8 cellular contexts compared by ENCODE assay signal in the genomic region with DNA sequence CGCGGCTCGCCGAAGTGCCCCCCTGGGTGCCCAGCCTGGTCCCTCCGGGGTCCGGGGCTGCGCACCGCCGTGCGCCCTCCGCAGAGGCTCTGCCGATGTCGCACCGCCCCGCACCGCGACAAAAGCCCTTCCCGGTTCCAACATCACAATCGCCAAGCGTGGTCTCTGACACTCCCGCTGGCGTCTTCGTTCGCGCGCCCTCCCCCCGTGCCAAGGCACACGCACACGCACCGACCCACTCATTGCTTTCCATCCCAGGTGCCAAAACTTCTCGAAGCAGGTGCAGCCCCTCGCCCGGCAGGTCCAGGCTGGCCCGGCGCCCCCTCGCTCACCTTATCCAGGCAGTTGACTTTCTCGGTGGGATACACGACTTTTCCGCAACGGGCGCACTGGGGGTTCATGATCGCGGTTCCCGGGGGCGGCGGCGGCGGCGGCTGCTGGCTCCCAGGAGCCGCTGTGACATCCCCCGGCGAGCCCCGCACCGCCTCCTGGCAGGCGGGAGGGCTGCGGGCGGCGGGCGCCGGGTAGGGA.
DNase-seq lines count a peak whose midpoint lies in the region; ATAC-seq and TF ChIP-seq lines count a peak whose summit lies in the region.

No MANE protein-coding gene starts in this region.

- H3K36me3 Mint-ChIP-seq in activated naive CD4-positive, alpha-beta T cell treated with anti-CD3 and anti-CD28 coated beads, Interleukin-2, amount 50 U/mL, for 24 hours, result no peaks in the 10 kb centered on the region

- H3K36me3 ChIP-seq in mucosa of descending colon (ENCODE audit: low read depth), result no peaks in the 10 kb centered on the region

- H3K9me3 Mint-ChIP-seq in activated naive CD4-positive, alpha-beta T cell treated with anti-CD3 and anti-CD28 coated beads, Interleukin-2, amount 50 U/mL, for 24 hours, result no peaks in the 10 kb centered on the region

- ATAC-seq in mucosa of descending colon (no peak), GM19023 (IDR thresholded peaks at IDR 0.05; ENCODE audit: unreplicated experiment) (no peak), HG02840 (IDR thresholded peaks at IDR 0.05; ENCODE audit: low FRiP score, unreplicated experiment) (no peak)

- peaks cover 11% of the 10 kb centered on the region for H3K4me1 ChIP-seq in mucosa of descending colon (ENCODE audit: low read depth)

- intact Hi-C loops in mucosa of descending colon (cut with DNase I, micrococcal nuclease), result no loop called here

- H3K27me3 Mint-ChIP-seq in activated naive CD4-positive, alpha-beta T cell treated with anti-CD3 and anti-CD28 coated beads, Interleukin-2, amount 50 U/mL, for 24 hours, result peaks cover 44% of the 10 kb centered on the region

- peaks cover 12% of the 10 kb centered on the region for H3K4me1 Mint-ChIP-seq in activated naive CD4-positive, alpha-beta T cell treated with anti-CD3 and anti-CD28 coated beads, Interleukin-2, amount 50 U/mL, for 24 hours

- peak overlapping the region; percentile 33 for H3K4me3 Mint-ChIP-seq in activated naive CD4-positive, alpha-beta T cell treated with anti-CD3 and anti-CD28 coated beads, Interleukin-2, amount 50 U/mL, for 24 hours

- no peak for DNase-seq in activated naive CD4-positive, alpha-beta T cell treated with Interleukin-2 at 50 U/mL for 16 hours
- DNase-seq in cerebellum (ENCODE audit: low spot score) (peak; percentile 43), mucosa of descending colon (peak; percentile 25 to 54 (median 53)), UCSD-AML1 (lab: John Stamatoyannopoulos, UW; ENCODE audit: unreplicated experiment) (no peak)
- no peak for DNase-seq in activated effector memory CD4-positive, alpha-beta T cell treated with Interleukin-2 at 50 U/mL for 16 hours

- no peak overlapping the region for H3K27ac Mint-ChIP-seq in activated naive CD4-positive, alpha-beta T cell treated with anti-CD3 and anti-CD28 coated beads, Interleukin-2, amount 50 U/mL, for 24 hours

- no peaks in the 10 kb centered on the region for H3K9me3 ChIP-seq in mucosa of descending colon

- TF ChIP-seq CTCF in mucosa of descending colon (IDR thresholded peaks at IDR 0.05), result no peak

- peak overlapping the region; percentile 20 for H3K4me3 ChIP-seq in mucosa of descending colon

Comparison
In these comparisons a context has a peak if more than half of its experiments do, and no peak if none do; other contexts are left out.
1. DNase-seq: peak in cerebellum (single experiment) and mucosa of descending colon (3 of 3); none in activated naive CD4-positive, alpha-beta T cell treated with Interleukin-2 at 50 U/mL for 16 hours (single experiment), activated effector memory CD4-positive, alpha-beta T cell treated with Interleukin-2 at 50 U/mL for 16 hours (single experiment) and UCSD-AML1 (single experiment).